Comparison of ENCODE assay signal across 8 cellular contexts in genomic region chr18:77249583-77250500, GRCh38. TPM values are rescaled to one million over a fixed set of nuclear protein-coding genes. Genes with fewer than 3 reads are reported as not detected.
DNase-seq lines count a peak whose midpoint lies in the region; ATAC-seq and TF ChIP-seq lines count a peak whose summit lies in the region.

Gene GALR1, plus strand, starts transcription at chr18:77249848. Its CDS starts 701 bp downstream, at chr18:77250549.

- H3K36me3 ChIP-seq in esophagus muscularis mucosa, result no peaks in the 10 kb centered on the region
- H3K36me3 ChIP-seq in trophoblast cell (ENCODE audit: control insufficient read depth in 1 of 2, insufficient read depth in 2 of 2, low read length in 2 of 2), result no peaks in the 10 kb centered on the region

- no peak within 1 kb of the TSS for H2AK5ac ChIP-seq in trophoblast cell (ENCODE audit: low read length)

- no peak for ATAC-seq in HG03565 (IDR thresholded peaks at IDR 0.05; ENCODE audit: unreplicated experiment)
- ATAC-seq in HG02884 (IDR thresholded peaks at IDR 0.05; ENCODE audit: unreplicated experiment), result no peak

- H3K18ac ChIP-seq in trophoblast cell (ENCODE audit: low read length), result no peak within 1 kb of the TSS

- H3K14ac ChIP-seq in trophoblast cell (ENCODE audit: low read length), result no peak within 1 kb of the TSS

- H3K4ac ChIP-seq in trophoblast cell (ENCODE audit: low read depth, low read length), result no peak within 1 kb of the TSS

- H4K8ac ChIP-seq in trophoblast cell (ENCODE audit: low read depth, low read length), result no peak within 1 kb of the TSS

- no peak within 1 kb of the TSS for H3K9ac ChIP-seq in trophoblast cell (ENCODE audit: low read length)

- H3K4me2 ChIP-seq in trophoblast cell (ENCODE audit: low read length), result peak within 1 kb of the TSS; percentile 53

- no peak within 1 kb of the TSS for H2AFZ ChIP-seq in trophoblast cell (ENCODE audit: insufficient read depth, low read length, poor library complexity)

- TF ChIP-seq EP300 in esophagus muscularis mucosa (IDR thresholded peaks at IDR 0.05), result no peak

- no peak within 1 kb of the TSS for H2BK12ac ChIP-seq in trophoblast cell (ENCODE audit: low read length)

- H3K4me1 ChIP-seq in esophagus muscularis mucosa (peaks cover 7 to 33% (median 28%) of the 10 kb centered on the region in 4 donors), trophoblast cell (ENCODE audit: control insufficient read depth in 1 of 2, insufficient read depth in 2 of 2, low read length in 2 of 2) (peaks cover 13 to 16% of the 10 kb centered on the region in 2 experiments)

- no peak for TF ChIP-seq POLR2A in esophagus muscularis mucosa (IDR thresholded peaks at IDR 0.05; ENCODE audit: low read depth)

- H3K27ac ChIP-seq in esophagus muscularis mucosa (replicated peaks in 1 of 4) (no peak within 1 kb of the TSS), trophoblast cell (ENCODE audit: low read depth, low read length) (no peak within 1 kb of the TSS)

- no peak within 1 kb of the TSS for H4K91ac ChIP-seq in trophoblast cell (ENCODE audit: low read depth, low read length)

- H3K79me2 ChIP-seq in trophoblast cell (ENCODE audit: control insufficient read depth, insufficient read depth, low read length, poor library complexity), result no peaks in the 10 kb centered on the region

- peak within 1 kb of the TSS; percentile 41 to 50 (median 45) for H3K4me3 ChIP-seq in esophagus muscularis mucosa
- H3K4me3 ChIP-seq in trophoblast cell (ENCODE audit: low read depth, low read length), result peak within 1 kb of the TSS; percentile 3

- 4% methylated on average over 24 of the region's 98 CpGs for WGBS in esophagus muscularis mucosa
- no CpG with 5 or more reads among the region's 98 CpGs for WGBS in trophoblast cell (ENCODE audit: extremely low coverage, insufficient coverage, insufficient read length)

- peaks cover 0 to 11% (median 9%) of the 10 kb centered on the region in 4 donors for H3K9me3 ChIP-seq in esophagus muscularis mucosa
- peaks cover 9% of the 10 kb centered on the region for H3K9me3 ChIP-seq in trophoblast cell (ENCODE audit: insufficient read depth, low read depth, low read length)

- H4K12ac ChIP-seq in trophoblast cell (ENCODE audit: low read depth, low read length), result no peak within 1 kb of the TSS

- no peak for TF ChIP-seq CTCF in esophagus muscularis mucosa (IDR thresholded peaks at IDR 0.05)

- no peaks in the 10 kb centered on the region for H3K79me1 ChIP-seq in trophoblast cell (ENCODE audit: low read length)

- H3K23ac ChIP-seq in trophoblast cell (ENCODE audit: low read length), result no peak within 1 kb of the TSS

- peaks cover 0 to 61% (median 20%) of the 10 kb centered on the region in 4 donors for H3K27me3 ChIP-seq in esophagus muscularis mucosa
- peaks cover 36% of the 10 kb centered on the region for H3K27me3 ChIP-seq in trophoblast cell (ENCODE audit: insufficient read depth, low read length)

- no peak within 1 kb of the TSS for H2BK5ac ChIP-seq in trophoblast cell (ENCODE audit: low read depth, low read length, poor library complexity)

- DNase-seq in D341Med (ENCODE audit: low spot score) (peak; percentile 42), NCI-H510A treated with DMSO at 0.1 percent for 48 hours (lab: John Stamatoyannopoulos, UW) (peak; percentile 51), esophagus muscularis mucosa (ENCODE audit: extremely low spot score) (no peak), trophoblast cell (no peak), middle frontal gyrus (ENCODE audit: extremely low spot score, low spot score) (no peak), NCI-H128 (lab: John Stamatoyannopoulos, UW; ENCODE audit: unreplicated experiment) (no peak)

- intact Hi-C loops in esophagus muscularis mucosa (cut with DNase I), result no loop called here

- no peak within 1 kb of the TSS for H2BK120ac ChIP-seq in trophoblast cell (ENCODE audit: insufficient read depth, low read length, poor library complexity)

RNA-seq across cellular contexts. Expression of gene GALR1, which starts in this region (rescaled TPM):
- total RNA-seq in esophagus muscularis mucosa, result under 1 TPM; under 0.01 to 0.33 (median 0.16) TPM
- polyA plus RNA-seq in trophoblast cell (2013), result not detected in 2 replicates

Comparison
In these comparisons a context has a peak if more than half of its experiments do, and no peak if none do; other contexts are left out.
1. DNase-seq: peak in D341Med (single experiment) and NCI-H510A treated with DMSO at 0.1 percent for 48 hours (single experiment); none in esophagus muscularis mucosa (single experiment), trophoblast cell (0 of 2), middle frontal gyrus (single experiment) and NCI-H128 (single experiment).